Comparison of ENCODE assay signal across 7 cellular contexts in genomic region chr16:85287815-85288109, GRCh38.
DNase-seq lines count a peak whose midpoint lies in the region; ATAC-seq, FAIRE-seq and TF ChIP-seq lines count a peak whose summit lies in the region.
"Not testable (repeated sequence)": the region's sequence is repeated elsewhere in the genome, so short reads cannot be mapped to it uniquely, and the experiment has no call there.

No MANE protein-coding gene starts in this region.

- peak overlapping the region; percentile 57 to 78 (median 76) for H3K27ac Mint-ChIP-seq in nephron

- H3K9me1 ChIP-seq in K562 (ENCODE audit: control insufficient read depth, insufficient read depth, low read length): not testable (repeated sequence)

- not testable (repeated sequence) for TF ChIP-seq EP300 in K562 (IDR thresholded peaks at IDR 0.05; ENCODE audit: low read length); HepG2 (IDR thresholded peaks at IDR 0.05; ENCODE audit: low read depth in 2 of 2, low read length in 2 of 2); HepG2 (CRISPR knock-in tag; IDR thresholded peaks at IDR 0.05; ENCODE audit: borderline replicate concordance)

- not testable (repeated sequence) for H2AFZ ChIP-seq in K562 (ENCODE audit: low read depth, low read length); HepG2 (ENCODE audit: low read length)

- peaks cover 58% of the 10 kb centered on the region for H3K4me1 Mint-ChIP-seq in nephron

- H3K36me3 ChIP-seq in BLaER1; SJCRH30; K562 (ENCODE audit: control insufficient read depth, insufficient read depth, low read length); HepG2 (replicated peaks in 1 of 2; ENCODE audit: control insufficient read depth in 1 of 2, insufficient read depth in 2 of 2, low read length in 2 of 2); skeletal muscle satellite cell (ENCODE audit: insufficient read depth, low read length): not testable (repeated sequence)

- H3K9ac ChIP-seq in BLaER1: peak overlapping the region; percentile 53; the same call in 1 of the 2 replicates
- H3K9ac ChIP-seq in K562 (ENCODE audit: insufficient read depth in 1 of 2, low read depth in 2 of 2, low read length in 2 of 2); HepG2 (ENCODE audit: insufficient read depth, low read depth, low read length); skeletal muscle satellite cell (ENCODE audit: low read depth, low read length): not testable (repeated sequence)

- H3K9me3 Mint-ChIP-seq in nephron: not testable (repeated sequence)

- POLR2A ChIA-PET in K562 (lab: Yijun Ruan, JAX): not testable (repeated sequence)
- POLR2A ChIA-PET in HepG2 (lab: Yijun Ruan, JAX): interaction anchor here (9.0 kb wide), 1 partner anchor 19 kb away, joined by 100 read pairs; no protein-coding TSS in a partner anchor

- H3K4me1 ChIP-seq in BLaER1 (peaks cover 100% of the 10 kb centered on the region), SJCRH30 (peaks cover 63% of the 10 kb centered on the region), K562 (replicated peaks in 1 of 2; ENCODE audit: control insufficient read depth in 2 of 2, insufficient read depth in 2 of 2, low read length in 2 of 2) (peaks cover 13 to 54% of the 10 kb centered on the region in 2 experiments), HepG2 (ENCODE audit: insufficient read depth, low read length) (peaks cover 69% of the 10 kb centered on the region), skeletal muscle satellite cell (ENCODE audit: control insufficient read depth, insufficient read depth, low read length) (peaks cover 52% of the 10 kb centered on the region)

- not testable (repeated sequence) for H3K27me3 ChIP-seq in BLaER1; SJCRH30; K562 (ENCODE audit: control insufficient read depth in 2 of 2, insufficient read depth in 2 of 2, low read length in 2 of 2); dorsolateral prefrontal cortex; HepG2 (ENCODE audit: control insufficient read depth in 1 of 2, insufficient read depth in 2 of 2, low read length in 2 of 2); skeletal muscle satellite cell (ENCODE audit: control insufficient read depth, insufficient read depth, low read length)

- H3K27me3 Mint-ChIP-seq in nephron (ENCODE audit: low read depth): peaks cover 19% of the 10 kb centered on the region

- H3K9me3 ChIP-seq in BLaER1; SJCRH30 (replicated peaks); K562 (replicated peaks; ENCODE audit: control insufficient read depth, insufficient read depth, low read depth, low read length); HepG2 (ENCODE audit: low read length); skeletal muscle satellite cell (replicated peaks; ENCODE audit: low read length): not testable (repeated sequence)

- not testable (repeated sequence) for H3K4me3 Mint-ChIP-seq in nephron

- ATAC-seq in K562, HepG2: not testable (repeated sequence)

- not testable (repeated sequence) for BruUV-seq in K562 (replicated peaks; lab: Mats Ljungman, UMichigan)
- TSS peak; percentile 57 for BruUV-seq in HepG2 (replicated peaks; lab: Mats Ljungman, UMichigan)

- H3K4me2 ChIP-seq in BLaER1 (peak overlapping the region; percentile 91), skeletal muscle satellite cell (ENCODE audit: low read length) (peak overlapping the region; percentile 83)
- H3K4me2 ChIP-seq in K562 (ENCODE audit: insufficient read depth, low read length); HepG2 (ENCODE audit: low read depth, low read length): not testable (repeated sequence)

- H3K27ac ChIP-seq in BLaER1 (peak overlapping the region; percentile 68), SJCRH30 (peak overlapping the region; percentile 82; the same call in 1 of the 2 replicates), dorsolateral prefrontal cortex (peak overlapping the region in 50 of 59 donors; percentile 79 to 97 (median 93))
- H3K27ac ChIP-seq in K562 (ENCODE audit: extremely low read depth, low read depth, low read length); HepG2 (ENCODE audit: extremely low read length, insufficient read depth, low read length): not testable (repeated sequence)

- 93% methylated on average over 13 of the region's 13 CpGs for WGBS in K562 (ENCODE audit: insufficient coverage, low coverage, missing lambda C conversion rate)
- 92% methylated on average over 13 of the region's 13 CpGs for WGBS in HepG2 (ENCODE audit: low lambda C conversion rate)

- TF ChIP-seq CTCF in K562 (IDR thresholded peaks at IDR 0.05 in 2 of 3, conservative IDR thresholded peaks at IDR 0.05 in 1 of 3; ENCODE audit: insufficient read depth in 2 of 3, low read depth in 1 of 3, low read length in 3 of 3); dorsolateral prefrontal cortex (IDR thresholded peaks at IDR 0.05 in 54 of 56, conservative IDR thresholded peaks at IDR 0.05 in 2 of 56; ENCODE audit: low read depth in 1 of 56, partially characterized antibody in 56 of 56); HepG2 (CRISPR knock-in tag; IDR thresholded peaks at IDR 0.05); nephron (IDR thresholded peaks at IDR 0.05; ENCODE audit: unreplicated experiment in 3 of 3): not testable (repeated sequence)

- H4K20me1 ChIP-seq in BLaER1; HepG2 (ENCODE audit: insufficient read depth, low read length): not testable (repeated sequence)
- H4K20me1 ChIP-seq in K562 (replicated peaks; ENCODE audit: control insufficient read depth, insufficient read depth, low read length): peaks cover 31% of the 10 kb centered on the region

- not testable (repeated sequence) for H3K4me3 ChIP-seq in BLaER1; SJCRH30; K562; dorsolateral prefrontal cortex; HepG2 (replicated peaks in 1 of 3; ENCODE audit: insufficient read depth in 1 of 3, low read depth in 2 of 3, low read length in 3 of 3); skeletal muscle satellite cell (ENCODE audit: low read length)

- in situ Hi-C loops in K562 (cut with MboI); HepG2 (cut with HindIII; ENCODE audit: extremely low pct_ligation_motif_present, low pct_unique_long_range_greater_than_20kb): not testable (repeated sequence)

- not testable (repeated sequence) for TF ChIP-seq POLR2A in K562 (conservative IDR thresholded peaks at IDR 0.05); HepG2 (IDR thresholded peaks at IDR 0.05; ENCODE audit: insufficient read depth in 1 of 2, low read depth in 2 of 2, low read length in 2 of 2)

- H3K36me3 Mint-ChIP-seq in nephron (ENCODE audit: low read depth): not testable (repeated sequence)

- TF ChIP-seq RAD21 in K562 (CRISPR knock-in tag; conservative IDR thresholded peaks at IDR 0.05 in 1 of 2, IDR thresholded peaks at IDR 0.05 in 1 of 2); HepG2 (CRISPR knock-in tag; IDR thresholded peaks at IDR 0.05): not testable (repeated sequence)

- not testable (repeated sequence) for DNase-seq in SJCRH30; K562 (ENCODE audit: extremely low read depth in 1 of 4, low spot score in 3 of 4); dorsolateral prefrontal cortex; HepG2 (ENCODE audit: low spot score)

- H3K79me2 ChIP-seq in K562 (ENCODE audit: control insufficient read depth, insufficient read depth, low read length); HepG2 (ENCODE audit: insufficient read depth, low read length): not testable (repeated sequence)

- CTCF ChIA-PET in K562 (lab: Yijun Ruan, JAX; ENCODE audit: low intra/inter-chr PET ratio): interaction anchor here (1.0 kb wide), 1 partner anchor 16 kb away, joined by 3 read pairs; no protein-coding TSS in a partner anchor
- CTCF ChIA-PET in HepG2 (lab: Yijun Ruan, JAX; ENCODE audit: low intra/inter-chr PET ratio, low total read pairs): not testable (repeated sequence)

- intact Hi-C loops in K562 (cut with micrococcal nuclease): not testable (repeated sequence)
- intact Hi-C loops in dorsolateral prefrontal cortex (cut with DNase I): loop anchor here in 1 of 2 donors (2.0 kb wide), 1 partner anchor 23 kb away; no protein-coding TSS in a partner anchor
- intact Hi-C loops in HepG2 (cut with micrococcal nuclease; ENCODE audit: unreplicated experiment): loop anchor here (5.0 kb wide), 1 partner anchor 40 kb away; no protein-coding TSS in a partner anchor

- FAIRE-seq in K562 (lab: Jason Lieb, UNC); HepG2 (lab: Jason Lieb, UNC): not testable (repeated sequence)

TF ChIP-seq in K562, 482 proteins besides CTCF, POLR2A, EP300 and RAD21:
- peak; percentile 87 for TF ChIP-seq ZKSCAN1 (IDR thresholded peaks at IDR 0.05; ENCODE audit: low read depth, low read length)

TF ChIP-seq in HepG2, 621 proteins besides CTCF, POLR2A, EP300 and RAD21:
- peak; percentile 80 for TF ChIP-seq ZKSCAN1 (IDR thresholded peaks at IDR 0.05; ENCODE audit: low read length)
- TF ChIP-seq ZNF75D (CRISPR knock-in tag; IDR thresholded peaks at IDR 0.05; ENCODE audit: borderline replicate concordance): 0 out of 2 replicates have a peak, but pooled peaks have one; percentile 18
- peak; percentile 10; the same call in 1 of the 2 replicates for TF ChIP-seq ZBTB7B (CRISPR knock-in tag; IDR thresholded peaks at IDR 0.05)
